Comparison of ENCODE assay signal across 8 cellular contexts in genomic region chr20:25249198-25249931, GRCh38. TPM values are rescaled to one million over a fixed set of nuclear protein-coding genes. Genes with fewer than 3 reads are reported as not detected.
DNase-seq lines count a peak whose midpoint lies in the region; ATAC-seq and TF ChIP-seq lines count a peak whose summit lies in the region.

No MANE protein-coding gene starts in this region.

- H3K4me3 Mint-ChIP-seq in activated CD4-positive, alpha-beta T cell treated with anti-CD3 and anti-CD28 coated beads, Interleukin-2, amount 10 ng/mL, durations not matched to agents 24 days and 14 days, result peak overlapping the region; percentile 91
- H3K4me3 Mint-ChIP-seq in activated CD4-positive, alpha-beta memory T cell treated with anti-CD3 and anti-CD28 coated beads for 36 hours, result peak overlapping the region; percentile 85

- H3K36me3 ChIP-seq in stomach, result no peaks in the 10 kb centered on the region

- no peak for TF ChIP-seq CTCF in stomach (IDR thresholded peaks at IDR 0.05)

- TF ChIP-seq POLR2A in stomach (IDR thresholded peaks at IDR 0.05), result no peak

- peak overlapping the region in 3 of 5 donors; percentile 25 to 96 (median 90) for H3K27ac ChIP-seq in stomach

- no peak for DNase-seq in activated CD4-positive, alpha-beta T cell treated with anti-CD3 and anti-CD28 coated beads, Interleukin-2, amount 10 ng/mL, durations not matched to agents 24 days and 14 days
- no peak for DNase-seq in activated CD4-positive, alpha-beta T cell treated with anti-CD3 and anti-CD28 coated beads, Interleukin-2, amount 50 U/mL, for 48 hours
- DNase-seq in activated CD4-positive, alpha-beta memory T cell treated with anti-CD3 and anti-CD28 coated beads for 36 hours, result no peak
- no peak for DNase-seq in left ventricle myocardium superior
- DNase-seq in stomach, result no peak
- no peak for DNase-seq in RPMI8226
- DNase-seq in SHP77 (lab: John Stamatoyannopoulos, UW), result no peak

- no peaks in the 10 kb centered on the region for H3K9me3 Mint-ChIP-seq in activated CD4-positive, alpha-beta T cell treated with anti-CD3 and anti-CD28 coated beads, Interleukin-2, amount 10 ng/mL, durations not matched to agents 24 days and 14 days
- no peaks in the 10 kb centered on the region for H3K9me3 Mint-ChIP-seq in activated CD4-positive, alpha-beta memory T cell treated with anti-CD3 and anti-CD28 coated beads for 36 hours

- intact Hi-C loops in activated CD4-positive, alpha-beta T cell treated with anti-CD3 and anti-CD28 coated beads, Interleukin-2, amount 10 ng/mL, durations not matched to agents 24 days and 14 days (cut with micrococcal nuclease), result loop anchor here (2.0 to 5.0 kb wide), 4 partner anchors 158 to 373 kb away; partner anchors contain the start of genes ACSS1, APMAP, GINS1 and NANP
- intact Hi-C loops in activated CD4-positive, alpha-beta memory T cell treated with anti-CD3 and anti-CD28 coated beads for 36 hours (cut with micrococcal nuclease), result loop anchor here (2.0 to 10.0 kb wide), 4 partner anchors 143 to 1895 kb away; partner anchors contain the start of genes ABHD12, APMAP, NANP and NXT1
- intact Hi-C loops in left ventricle myocardium superior (cut with micrococcal nuclease), result no loop called here
- intact Hi-C loops in stomach (cut with DNase I; ENCODE audit: low total_unique reads), result no loop called here

- no peaks in the 10 kb centered on the region for H3K27me3 ChIP-seq in stomach

- peaks cover 35 to 73% (median 61%) of the 10 kb centered on the region in 4 donors for H3K4me1 ChIP-seq in stomach

- ATAC-seq in left ventricle myocardium superior (peak; percentile 9), GM21423 (IDR thresholded peaks at IDR 0.05; ENCODE audit: unreplicated experiment) (no peak)

- WGBS in stomach, 5 donors, result 47 to 55% (median 55%) methylated on average over 9 of the region's 9 CpGs

- CTCF ChIA-PET in activated CD4-positive, alpha-beta memory T cell treated with anti-CD3 and anti-CD28 coated beads for 36 hours (lab: Charles Lee), result interaction anchor here (0.7 to 2.1 kb wide), 4 partner anchors 47 to 295 kb away, joined by 3 to 7 read pairs (median 4); no protein-coding TSS in a partner anchor

- H3K36me3 Mint-ChIP-seq in activated CD4-positive, alpha-beta T cell treated with anti-CD3 and anti-CD28 coated beads, Interleukin-2, amount 10 ng/mL, durations not matched to agents 24 days and 14 days (ENCODE audit: low read depth), result peaks cover 5% of the 10 kb centered on the region
- H3K36me3 Mint-ChIP-seq in activated CD4-positive, alpha-beta memory T cell treated with anti-CD3 and anti-CD28 coated beads for 36 hours, result peaks cover 2% of the 10 kb centered on the region

- POLR2A ChIA-PET in activated CD4-positive, alpha-beta memory T cell treated with anti-CD3 and anti-CD28 coated beads for 36 hours (lab: Charles Lee), result interaction anchor here (2.3 to 3.2 kb wide), 2 partner anchors 12 to 158 kb away, joined by 11 to 18 read pairs; partner anchors contain the start of gene GINS1

- peaks cover 32% of the 10 kb centered on the region for H3K4me1 Mint-ChIP-seq in activated CD4-positive, alpha-beta T cell treated with anti-CD3 and anti-CD28 coated beads, Interleukin-2, amount 10 ng/mL, durations not matched to agents 24 days and 14 days
- peaks cover 51% of the 10 kb centered on the region for H3K4me1 Mint-ChIP-seq in activated CD4-positive, alpha-beta memory T cell treated with anti-CD3 and anti-CD28 coated beads for 36 hours (ENCODE audit: low read depth)

- peak overlapping the region; percentile 81 for H3K27ac Mint-ChIP-seq in activated CD4-positive, alpha-beta T cell treated with anti-CD3 and anti-CD28 coated beads, Interleukin-2, amount 10 ng/mL, durations not matched to agents 24 days and 14 days
- H3K27ac Mint-ChIP-seq in activated CD4-positive, alpha-beta memory T cell treated with anti-CD3 and anti-CD28 coated beads for 36 hours, result peak overlapping the region; percentile 28

- peak overlapping the region; percentile 77 to 96 (median 92) for H3K4me3 ChIP-seq in stomach

- TF ChIP-seq EP300 in stomach (IDR thresholded peaks at IDR 0.05), result no peak

- no peaks in the 10 kb centered on the region for H3K9me3 ChIP-seq in stomach

- H3K27me3 Mint-ChIP-seq in activated CD4-positive, alpha-beta T cell treated with anti-CD3 and anti-CD28 coated beads, Interleukin-2, amount 10 ng/mL, durations not matched to agents 24 days and 14 days, result peaks cover 7% of the 10 kb centered on the region
- H3K27me3 Mint-ChIP-seq in activated CD4-positive, alpha-beta memory T cell treated with anti-CD3 and anti-CD28 coated beads for 36 hours, result no peaks in the 10 kb centered on the region

RNA-seq across cellular contexts. Expression of gene PYGB, which starts 1.5 kb away (rescaled TPM):
- 36.0 and 36.6 TPM in 2 replicates for total RNA-seq in activated CD4-positive, alpha-beta T cell treated with anti-CD3 and anti-CD28 coated beads, Interleukin-2, amount 10 ng/mL, durations not matched to agents 24 days and 14 days
- total RNA-seq in activated CD4-positive, alpha-beta memory T cell treated with anti-CD3 and anti-CD28 coated beads for 36 hours, result 10 to 100 TPM; 23.4 to 24.0 TPM
- total RNA-seq in left ventricle myocardium superior (205 TPM), stomach (100 to 1,000 TPM in 2 of 5 donors, 10 to 100 TPM in 3; 34.4 to 116 (median 78.8) TPM)
- 10 to 100 TPM; 23.1 to 34.0 (median 28.8) TPM for polyA plus RNA-seq in stomach

RNA-seq across cellular contexts. Expression of gene ENTPD6, which starts 53.9 kb away (rescaled TPM):
- total RNA-seq in activated CD4-positive, alpha-beta T cell treated with anti-CD3 and anti-CD28 coated beads, Interleukin-2, amount 10 ng/mL, durations not matched to agents 24 days and 14 days, result 42.1 and 44.2 TPM in 2 replicates
- 10 to 100 TPM; 48.5 to 51.0 TPM for total RNA-seq in activated CD4-positive, alpha-beta memory T cell treated with anti-CD3 and anti-CD28 coated beads for 36 hours
- 130 TPM for total RNA-seq in left ventricle myocardium superior
- 100 to 1,000 TPM in 3 of 5 donors, 10 to 100 TPM in 2; 44.2 to 110 (median 104) TPM for total RNA-seq in stomach
- 10 to 100 TPM; 38.5 to 56.6 (median 40.7) TPM for polyA plus RNA-seq in stomach

Comparison
In these comparisons a context has a peak if more than half of its experiments do, and no peak if none do; other contexts are left out.
1. intact Hi-C loops: an anchor here in activated CD4-positive, alpha-beta T cell treated with anti-CD3 and anti-CD28 coated beads, Interleukin-2, amount 10 ng/mL, durations not matched to agents 24 days and 14 days (2.0 to 5.0 kb wide) and activated CD4-positive, alpha-beta memory T cell treated with anti-CD3 and anti-CD28 coated beads for 36 hours (2.0 to 10.0 kb wide); none called in left ventricle myocardium superior and stomach.